Comparison of ENCODE assay signal across 16 cellular contexts in genomic region chr5:154107010-154107409, GRCh38.
DNase-seq lines count a peak whose midpoint lies in the region; ATAC-seq, FAIRE-seq and TF ChIP-seq lines count a peak whose summit lies in the region.
"Had no signal": no experiment of that assay in that cellular context is flagged by ENCODE, and none has a peak within 500 bp of the region (broad histone marks: within the 10 kb centered on the region; RNA-seq: fewer than 3 reads in every experiment).

No MANE protein-coding gene starts in this region.

- FAIRE-seq in GM19239 (lab: Jason Lieb, UNC): peak; percentile 14
- FAIRE-seq: GM12878, GM18507, H54 had no signal

- H3K27me3 Mint-ChIP-seq in brain: peaks cover 8% of the 10 kb centered on the region
- H3K27me3 Mint-ChIP-seq: CD4-positive, CD25-positive, alpha-beta regulatory T cell had no signal

- peaks cover 44% of the 10 kb centered on the region for H3K4me1 Mint-ChIP-seq in brain

- no peak for TF ChIP-seq RAD21 in Ishikawa (IDR thresholded peaks at IDR 0.05; ENCODE audit: low read depth)

- DNase-seq in GM19239 (ENCODE audit: insufficient read length, low spot score) (no peak), islet precursor cell (peak; percentile 22), amygdala (lab: John Stamatoyannopoulos, UW) (no peak), NCI-H2196 treated with DMSO at 0.1 percent for 48 hours (lab: John Stamatoyannopoulos, UW; ENCODE audit: unreplicated experiment) (no peak)
- DNase-seq: 8988T; ACHN; CD4-positive, CD25-positive, alpha-beta regulatory T cell; DMS79; KBM-7 had no signal

- no peak overlapping the region for H3K4me3 Mint-ChIP-seq in brain
- H3K4me3 Mint-ChIP-seq: CD4-positive, CD25-positive, alpha-beta regulatory T cell had no signal

- no peaks in the 10 kb centered on the region for H3K9me3 Mint-ChIP-seq in brain

- TF ChIP-seq EP300 in Ishikawa (IDR thresholded peaks at IDR 0.05; ENCODE audit: borderline replicate concordance): no peak

- H3K27ac Mint-ChIP-seq in brain: peak overlapping the region in 3 of 5 experiments; percentile 85 to 88 (median 86)
- H3K27ac Mint-ChIP-seq: CD4-positive, CD25-positive, alpha-beta regulatory T cell had no signal

- TF ChIP-seq CTCF in brain (conservative IDR thresholded peaks at IDR 0.05): no peak

- no peaks in the 10 kb centered on the region for H3K36me3 Mint-ChIP-seq in brain
- H3K36me3 Mint-ChIP-seq: CD4-positive, CD25-positive, alpha-beta regulatory T cell had no signal

- ATAC-seq in HG02623 (IDR thresholded peaks at IDR 0.05; ENCODE audit: unreplicated experiment) (no peak), GM18870 (IDR thresholded peaks at IDR 0.05; ENCODE audit: unreplicated experiment) (no peak)
- ATAC-seq: GM12878 had no signal

TF ChIP-seq in Ishikawa, 13 proteins besides CTCF, POLR2A, EP300 and RAD21:
- TF ChIP-seq, protein P1, sequence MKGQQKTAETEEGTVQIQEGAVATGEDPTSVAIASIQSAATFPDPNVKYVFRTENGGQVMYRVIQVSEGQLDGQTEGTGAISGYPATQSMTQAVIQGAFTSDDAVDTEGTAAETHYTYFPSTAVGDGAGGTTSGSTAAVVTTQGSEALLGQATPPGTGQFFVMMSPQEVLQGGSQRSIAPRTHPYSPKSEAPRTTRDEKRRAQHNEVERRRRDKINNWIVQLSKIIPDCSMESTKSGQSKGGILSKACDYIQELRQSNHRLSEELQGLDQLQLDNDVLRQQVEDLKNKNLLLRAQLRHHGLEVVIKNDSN (IDR thresholded peaks at IDR 0.05): peak; percentile 50
- no peak for TF ChIP-seq CEBPB (IDR thresholded peaks at IDR 0.05)
